ENCODE assay signal across 8 cellular contexts in the genomic region with DNA sequence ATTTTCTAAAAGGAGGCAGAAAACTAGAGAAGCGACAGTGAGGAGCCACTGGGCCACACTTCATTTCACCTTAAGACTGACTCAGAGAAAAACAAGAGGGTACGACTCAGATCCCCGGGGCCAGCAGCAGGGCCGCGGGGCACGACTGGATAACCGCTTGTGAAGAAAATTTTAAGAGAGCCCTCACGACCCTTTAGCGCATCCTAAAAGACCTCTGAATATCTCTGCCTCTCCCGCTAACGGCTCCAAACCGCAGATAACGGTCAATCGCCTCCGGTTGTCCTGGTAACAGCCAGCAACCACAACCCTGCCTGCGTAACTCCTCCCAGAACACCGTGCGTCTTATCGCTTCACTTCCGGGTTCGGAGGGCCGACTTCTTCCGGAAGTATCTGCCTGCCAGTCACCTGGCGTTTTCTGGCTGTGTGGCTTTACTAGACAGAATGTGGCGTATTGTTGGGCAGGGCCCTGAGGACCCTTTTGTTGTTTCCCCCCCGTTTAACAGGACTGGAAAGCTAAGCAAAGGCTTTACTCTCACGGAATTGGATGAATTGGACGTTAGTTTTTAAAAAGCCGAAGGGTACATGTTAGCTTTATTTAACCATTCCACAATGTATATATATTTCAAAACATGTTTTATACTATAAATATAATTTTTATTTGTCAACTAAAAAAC. TPM values are rescaled to one million over a fixed set of nuclear protein-coding genes. Genes with fewer than 3 reads are reported as not detected.
DNase-seq lines count a peak whose midpoint lies in the region; ATAC-seq and TF ChIP-seq lines count a peak whose summit lies in the region.

No MANE protein-coding gene starts in this region.

- WGBS in lower leg skin, 2 donors: 3% methylated on average over 29 of the region's 29 CpGs

- H3K9me3 ChIP-seq in duodenal mucosa (ENCODE audit: control insufficient read depth in 1 of 2, low read length in 2 of 2): no peaks in the 10 kb centered on the region

- no peak for TF ChIP-seq POLR2A in lower leg skin (IDR thresholded peaks at IDR 0.05)

- H3K4me3 ChIP-seq in duodenal mucosa (ENCODE audit: low read depth in 1 of 2, low read length in 2 of 2): peak overlapping the region; percentile 63 to 65
- peak overlapping the region; percentile 22 for H3K4me3 ChIP-seq in lower leg skin (ENCODE audit: low read depth, poor library complexity, severe bottlenecking)

- peak overlapping the region; percentile 41 to 52 for H3K9ac ChIP-seq in duodenal mucosa (ENCODE audit: low read depth in 1 of 2, low read length in 2 of 2)

- no peak overlapping the region for H3K27ac ChIP-seq in duodenal mucosa (ENCODE audit: low read depth, low read length)

- H3K27me3 ChIP-seq in duodenal mucosa (ENCODE audit: control insufficient read depth in 1 of 2, insufficient read depth in 2 of 2, low read length in 2 of 2): no peaks in the 10 kb centered on the region

- no peaks in the 10 kb centered on the region for H3K36me3 ChIP-seq in duodenal mucosa (ENCODE audit: control insufficient read depth in 1 of 2, insufficient read depth in 2 of 2, low read length in 2 of 2)

- DNase-seq in CD1c-positive myeloid dendritic cell (ENCODE audit: extremely low spot score) (peak; percentile 96), NCI-H748 treated with DMSO at 0.1 percent for 48 hours (lab: John Stamatoyannopoulos, UW) (peak; percentile 83), lower leg skin (ENCODE audit: low spot score in 2 of 2) (peak; percentile 91 to 97)
- DNase-seq in activated CD4-positive, alpha-beta T cell treated with anti-CD3 and anti-CD28 coated beads, Interleukin-2, amount 50 U/mL, for 4 hours: peak; percentile 84 to 86
- DNase-seq in stimulated activated CD4-positive, alpha-beta T cell treated with anti-CD3 and anti-CD28 coated beads, Interleukin-4, amount 100 ng/mL, for 4 hours: peak; percentile 76 to 91

- ATAC-seq in GM19397 (IDR thresholded peaks at IDR 0.05; ENCODE audit: unreplicated experiment) (peak; percentile 99), HG03565 (IDR thresholded peaks at IDR 0.05; ENCODE audit: unreplicated experiment) (peak; percentile 98)

- peaks cover 7 to 11% of the 10 kb centered on the region in 2 donors for H3K4me1 ChIP-seq in duodenal mucosa (ENCODE audit: control insufficient read depth in 1 of 2, insufficient read depth in 2 of 2, low read length in 2 of 2)

- no peak for TF ChIP-seq CTCF in lower leg skin (IDR thresholded peaks at IDR 0.05)

- intact Hi-C loops in lower leg skin (cut with DNase I; ENCODE audit: low total_unique reads): no loop called here

RNA-seq across cellular contexts. Expression of a gene that starts 5.4 kb away (rescaled TPM):
- total RNA-seq in lower leg skin: 10 to 100 TPM in 2 of 4 donors, 1 to 10 TPM in 2; 3.0 to 14.3 (median 10.8) TPM
